ENCODE assay signal across 8 cellular contexts in genomic region chr5:35924950-35925722, GRCh38. TPM values are rescaled to one million over a fixed set of nuclear protein-coding genes. Genes with fewer than 3 reads are reported as not detected.
DNase-seq lines count a peak whose midpoint lies in the region; ATAC-seq and TF ChIP-seq lines count a peak whose summit lies in the region.

No MANE protein-coding gene starts in this region.

- 14 to 24% methylated on average over 10 to 17 of the region's 21 CpGs for WGBS in gastroesophageal sphincter (ENCODE audit: low coverage in 1 of 2), 2 donors

- H3K4me1 ChIP-seq in gastroesophageal sphincter, result peaks cover 0 to 14% (median 7%) of the 10 kb centered on the region in 3 donors

- no peaks in the 10 kb centered on the region for H3K36me3 ChIP-seq in gastroesophageal sphincter

- peaks cover 0 to 2% (median 0%) of the 10 kb centered on the region in 3 donors for H3K9me3 ChIP-seq in gastroesophageal sphincter

- intact Hi-C loops in posterior cingulate gyrus (cut with DNase I), result loop anchor here (1.0 to 2.0 kb wide), 5 partner anchors 148 to 836 kb away; no protein-coding TSS in a partner anchor

- no peak overlapping the region for H3K4me3 ChIP-seq in gastroesophageal sphincter

- H3K27ac ChIP-seq in gastroesophageal sphincter, result no peak overlapping the region

- TF ChIP-seq POLR2A in gastroesophageal sphincter (IDR thresholded peaks at IDR 0.05), result no peak

- DNase-seq in AG09319 (ENCODE audit: extremely low read depth, low read depth), result peak; percentile 44
- DNase-seq in HK-2 (ENCODE audit: unreplicated experiment), result peak; percentile 55
- peak; percentile 58 for DNase-seq in SHP77 treated with DMSO at 0.1 percent for 48 hours (lab: John Stamatoyannopoulos, UW)
- peak; percentile 72 for DNase-seq in activated gamma-delta T cell treated with anti-CD3 and anti-CD28 coated beads, Interleukin-2, amount 50 U/mL, for 16 hours (ENCODE audit: low read depth)
- DNase-seq in posterior cingulate gyrus, result peak; percentile 63 to 97 (median 77)
- DNase-seq in ureter (ENCODE audit: low spot score), result peak; percentile 59

- TF ChIP-seq EP300 in gastroesophageal sphincter (IDR thresholded peaks at IDR 0.05), result no peak

- H3K27me3 ChIP-seq in gastroesophageal sphincter, result peaks cover 65% of the 10 kb centered on the region

- ATAC-seq in GM18861 (IDR thresholded peaks at IDR 0.05; ENCODE audit: unreplicated experiment), result peak; percentile 59
- ATAC-seq in gastroesophageal sphincter, result peak; percentile 30

- TF ChIP-seq CTCF in AG09319 (IDR thresholded peaks at IDR 0.05; ENCODE audit: low read depth, low read length), result peak; percentile 92
- peak in 3 of 4 experiments; percentile 17 to 66 (median 39) for TF ChIP-seq CTCF in gastroesophageal sphincter (IDR thresholded peaks at IDR 0.05)

RNA-seq across cellular contexts. Expression of gene CAPSL, which starts 13.3 kb away (rescaled TPM):
- not detected for total RNA-seq in gastroesophageal sphincter
- total RNA-seq in ureter, result not detected
